In genomic region chr7:139382439-139382838, GRCh38 we compare ENCODE assay signal across 24 cellular contexts. TPM values are rescaled to one million over a fixed set of nuclear protein-coding genes. Genes with fewer than 3 reads are reported as not detected.
DNase-seq lines count a peak whose midpoint lies in the region; ATAC-seq, FAIRE-seq and TF ChIP-seq lines count a peak whose summit lies in the region.
"Had no signal": no experiment of that assay in that cellular context is flagged by ENCODE, and none has a peak within 500 bp of the region (broad histone marks: within the 10 kb centered on the region; RNA-seq: fewer than 3 reads in every experiment).

No MANE protein-coding gene starts in this region.

- 62% methylated on average over 6 of the region's 6 CpGs for WGBS in GM12878 (ENCODE audit: insufficient coverage, insufficient replicate concordance, low lambda C conversion rate, missing lambda C conversion rate)
- WGBS in HepG2 (ENCODE audit: low lambda C conversion rate): 96% methylated on average over 6 of the region's 6 CpGs

- H3K4me1 ChIP-seq in GM12878 (ENCODE audit: control insufficient read depth, insufficient read depth, low read length): no peaks in the 10 kb centered on the region
- H3K4me1 ChIP-seq in HepG2 (ENCODE audit: insufficient read depth, low read length): no peaks in the 10 kb centered on the region
- H3K4me1 ChIP-seq: HAP-1, Peyer's patch had no signal

- CTCF ChIA-PET in GM12878 (lab: Yijun Ruan, JAX) (interaction anchor here (0.7 kb wide), 1 partner anchor 52 kb away, joined by 4 read pairs; no protein-coding TSS in a partner anchor), HepG2 (lab: Yijun Ruan, JAX; ENCODE audit: low intra/inter-chr PET ratio, low total read pairs) (no interaction called here)

- ATAC-seq in GM12878 (no peak), HepG2 (no peak)
- ATAC-seq in stimulated activated memory B cell treated with anti-CD40 and anti-IgM and Interleukin-4, amounts not matched to agents 10 μg/mL and 1 μg/mL and 100 μg/mL, for 72 hours: no peak

- H3K9me3 ChIP-seq in GM12878 (replicated peaks; ENCODE audit: control insufficient read depth, insufficient read depth, low read length): no peaks in the 10 kb centered on the region
- H3K9me3 ChIP-seq in HepG2 (ENCODE audit: low read length): no peaks in the 10 kb centered on the region
- H3K9me3 ChIP-seq: HAP-1, Peyer's patch had no signal

- no peak for TF ChIP-seq CTCF in GM12878 (IDR thresholded peaks at IDR 0.05 in 2 of 3, conservative IDR thresholded peaks at IDR 0.05 in 1 of 3; ENCODE audit: control insufficient read depth in 2 of 3, extremely low read depth in 1 of 3, insufficient read depth in 1 of 3, low read depth in 3 of 3, low read length in 3 of 3)
- TF ChIP-seq CTCF in HepG2 (CRISPR knock-in tag; IDR thresholded peaks at IDR 0.05): no peak

- H3K36me3 ChIP-seq in GM12878 (ENCODE audit: control insufficient read depth in 2 of 2, insufficient read depth in 2 of 2, low read length in 1 of 2): peaks cover 3 to 19% of the 10 kb centered on the region in 2 experiments
- H3K36me3 ChIP-seq in HepG2 (replicated peaks in 1 of 2; ENCODE audit: control insufficient read depth in 1 of 2, insufficient read depth in 2 of 2, low read length in 2 of 2): peaks cover 7 to 45% of the 10 kb centered on the region in 2 experiments; a peak in 4 of 5 replicates

- no peak overlapping the region for H3K4me2 ChIP-seq in GM12878 (ENCODE audit: control insufficient read depth, insufficient read depth)
- no peak overlapping the region for H3K4me2 ChIP-seq in HepG2 (ENCODE audit: low read depth, low read length)

- no peaks in the 10 kb centered on the region for H3K27me3 Mint-ChIP-seq in stimulated activated memory B cell treated with anti-CD40 and anti-IgM and Interleukin-4, amounts not matched to agents 10 μg/mL and 1 μg/mL and 100 μg/mL, for 72 hours

- no peak overlapping the region for H3K27ac ChIP-seq in GM12878 (ENCODE audit: control insufficient read depth, insufficient read depth)
- H3K27ac ChIP-seq in HepG2 (ENCODE audit: extremely low read length, insufficient read depth, low read length): no peak overlapping the region
- H3K27ac ChIP-seq: 22Rv1, C4-2B, Peyer's patch had no signal

- BruUV-seq in GM12878 (replicated peaks; lab: Mats Ljungman, UMichigan): no TSS peak
- no TSS peak for BruUV-seq in HepG2 (replicated peaks; lab: Mats Ljungman, UMichigan)

- SMC1A ChIA-PET in GM12878 (lab: Charles Lee; ENCODE audit: uncharacterized antibody, unreplicated experiment): no interaction called here

- no peaks in the 10 kb centered on the region for H3K4me1 Mint-ChIP-seq in stimulated activated memory B cell treated with anti-CD40 and anti-IgM and Interleukin-4, amounts not matched to agents 10 μg/mL and 1 μg/mL and 100 μg/mL, for 72 hours

- TF ChIP-seq RAD21 in GM12878 (IDR thresholded peaks at IDR 0.05; ENCODE audit: insufficient read depth, low read depth, low read length) (no peak), HepG2 (CRISPR knock-in tag; IDR thresholded peaks at IDR 0.05) (no peak)

- intact Hi-C loops in GM12878 (cut with micrococcal nuclease; ENCODE audit: unreplicated experiment): no loop called here
- intact Hi-C loops in HepG2 (cut with micrococcal nuclease; ENCODE audit: unreplicated experiment): no loop called here

- H3K79me2 ChIP-seq in GM12878 (ENCODE audit: control insufficient read depth, insufficient read depth, low read length): peaks cover 9% of the 10 kb centered on the region
- H3K79me2 ChIP-seq in HepG2 (ENCODE audit: insufficient read depth, low read length): peaks cover 10% of the 10 kb centered on the region

- H4K20me1 ChIP-seq in GM12878 (ENCODE audit: control insufficient read depth, insufficient read depth): no peaks in the 10 kb centered on the region
- peaks cover 5% of the 10 kb centered on the region for H4K20me1 ChIP-seq in HepG2 (ENCODE audit: insufficient read depth, low read length)

- RAD21 ChIA-PET in GM12878 (lab: Charles Lee; ENCODE audit: unreplicated experiment): no interaction called here

- POLR2A ChIA-PET in GM12878 (lab: Charles Lee): no interaction called here
- POLR2A ChIA-PET in HepG2 (lab: Yijun Ruan, JAX): no interaction called here

- FAIRE-seq in GM12878 (lab: Jason Lieb, UNC) (no peak), HepG2 (lab: Jason Lieb, UNC) (no peak)
- FAIRE-seq: D721Med, GM12891, HTR-8/SVneo had no signal

- TF ChIP-seq POLR2A in GM12878 (IDR thresholded peaks at IDR 0.05; ENCODE audit: low read depth, low read length) (no peak), HepG2 (IDR thresholded peaks at IDR 0.05; ENCODE audit: insufficient read depth in 1 of 2, low read depth in 2 of 2, low read length in 2 of 2) (no peak)

- H2AFZ ChIP-seq in GM12878 (ENCODE audit: control insufficient read depth, low read depth, low read length) (no peak overlapping the region), HepG2 (ENCODE audit: low read length) (no peak overlapping the region)

- no peaks in the 10 kb centered on the region for H3K27me3 ChIP-seq in GM12878 (replicated peaks in 1 of 2; ENCODE audit: control insufficient read depth in 2 of 2, insufficient read depth in 2 of 2, low read length in 1 of 2)
- H3K27me3 ChIP-seq in HepG2 (ENCODE audit: control insufficient read depth in 1 of 2, insufficient read depth in 2 of 2, low read length in 2 of 2): no peaks in the 10 kb centered on the region
- H3K27me3 ChIP-seq: Peyer's patch had no signal

- no peak overlapping the region for H3K9ac ChIP-seq in GM12878 (ENCODE audit: control insufficient read depth, insufficient read depth, low read length)
- no peak overlapping the region for H3K9ac ChIP-seq in HepG2 (ENCODE audit: insufficient read depth, low read depth, low read length)

- in situ Hi-C loops in GM12878 (cut with MboI): no loop called here
- in situ Hi-C loops in HepG2 (cut with HindIII; ENCODE audit: extremely low pct_ligation_motif_present, low pct_unique_long_range_greater_than_20kb): no loop called here

- DNase-seq in DMS 273 (lab: John Stamatoyannopoulos, UW; ENCODE audit: unreplicated experiment): peak; percentile 21
- no peak for DNase-seq in DMS 273 treated with DMSO at 0.1 percent for 48 hours (lab: John Stamatoyannopoulos, UW)
- peak; percentile 79 for DNase-seq in MV-4-11 (lab: John Stamatoyannopoulos, UW)
- no peak for DNase-seq in GM12878 (ENCODE audit: low read depth, low spot score)
- DNase-seq in HepG2 (ENCODE audit: low spot score): no peak
- no peak for DNase-seq in NCI-H510A treated with DMSO at 0.1 percent for 48 hours (lab: John Stamatoyannopoulos, UW)
- no peak for DNase-seq in DMS79 treated with DMSO at 0.1 percent for 48 hours (lab: John Stamatoyannopoulos, UW)
- DNase-seq: DND-41, IMR-90, Karpas-422, NCI-H1694, NCI-H2081, NCI-H2171, NCI-H345, NCI-H526 treated with DMSO at 0.1 percent for 48 hours, Peyer's patch had no signal

- H3K27ac Mint-ChIP-seq in stimulated activated memory B cell treated with anti-CD40 and anti-IgM and Interleukin-4, amounts not matched to agents 10 μg/mL and 1 μg/mL and 100 μg/mL, for 72 hours: peak overlapping the region; percentile 37
- H3K27ac Mint-ChIP-seq: T-helper 1 cell treated with Interleukin-12 subunit alpha and Interleukin-12 subunit beta and Interleukin-4 antibody, amounts not matched to agents 30 μg/mL and 1 μg/mL, for 36 hours had no signal

- no peaks in the 10 kb centered on the region for H3K9me3 Mint-ChIP-seq in stimulated activated memory B cell treated with anti-CD40 and anti-IgM and Interleukin-4, amounts not matched to agents 10 μg/mL and 1 μg/mL and 100 μg/mL, for 72 hours
- H3K9me3 Mint-ChIP-seq: T-helper 1 cell treated with Interleukin-12 subunit alpha and Interleukin-12 subunit beta and Interleukin-4 antibody, amounts not matched to agents 30 μg/mL and 1 μg/mL, for 36 hours had no signal

- H3K4me3 ChIP-seq in GM12878: no peak overlapping the region
- no peak overlapping the region for H3K4me3 ChIP-seq in HepG2 (replicated peaks in 1 of 3; ENCODE audit: insufficient read depth in 1 of 3, low read depth in 2 of 3, low read length in 3 of 3)
- H3K4me3 ChIP-seq: HAP-1, Peyer's patch had no signal

- TF ChIP-seq EP300 in GM12878 (IDR thresholded peaks at IDR 0.05; ENCODE audit: borderline replicate concordance in 1 of 2, control insufficient read depth in 1 of 2, low read depth in 2 of 2, low read length in 2 of 2) (no peak), HepG2 (IDR thresholded peaks at IDR 0.05; ENCODE audit: low read depth in 2 of 2, low read length in 2 of 2) (no peak), HepG2 (CRISPR knock-in tag; IDR thresholded peaks at IDR 0.05; ENCODE audit: borderline replicate concordance) (no peak)

- H3K4me3 Mint-ChIP-seq in stimulated activated memory B cell treated with anti-CD40 and anti-IgM and Interleukin-4, amounts not matched to agents 10 μg/mL and 1 μg/mL and 100 μg/mL, for 72 hours: no peak overlapping the region
- H3K4me3 Mint-ChIP-seq: T-helper 1 cell treated with Interleukin-12 subunit alpha and Interleukin-12 subunit beta and Interleukin-4 antibody, amounts not matched to agents 30 μg/mL and 1 μg/mL, for 36 hours had no signal

- H3K36me3 Mint-ChIP-seq in stimulated activated memory B cell treated with anti-CD40 and anti-IgM and Interleukin-4, amounts not matched to agents 10 μg/mL and 1 μg/mL and 100 μg/mL, for 72 hours: peaks cover 31% of the 10 kb centered on the region

RNA-seq across cellular contexts. Expression of gene LUC7L2, which starts 22.7 kb away (rescaled TPM):
- 224 and 228 TPM in 2 replicates for total RNA-seq in GM12878 (2013; cell fraction: nucleolus; rRNA removed)
- total RNA-seq in GM12878 (2014; rRNA removed): 48.8 and 51.8 TPM in 2 replicates
- total RNA-seq in GM12878 (2014; rRNA removed; fragmentation: Illumina TruSeq; extraction: Trizol): 68.4 and 69.3 TPM in 2 replicates
- 86.5 and 98.7 TPM in 2 replicates for total RNA-seq in GM12878 (2021)
- 41.1 TPM for polyA plus RNA-seq in GM12878 (2011; ENCODE audit: low read depth)
- polyA plus RNA-seq in GM12878 (2011; rRNA removed): 66.3 and 82.2 TPM in 2 replicates
- polyA plus RNA-seq in GM12878 (2011; cell fraction: cytosol; rRNA removed): 25.7 and 55.8 TPM in 2 replicates
- 104 and 130 TPM in 2 replicates for polyA plus RNA-seq in GM12878 (2011; cell fraction: nucleus; rRNA removed)
- 67.6 and 78.5 TPM in 2 replicates for polyA plus RNA-seq in GM12878 (2012)
- polyA plus RNA-seq in GM12878 (2014; fragmentation: Illumina TruSeq; extraction: Trizol): 78.7 and 100.0 TPM in 2 replicates
- 10 to 100 TPM; 31.7 to 37.8 TPM for polyA plus RNA-seq in GM12878 (2014; fragmentation: Nextera tagmentation; extraction: Ambion mirVana)
- 57.6 and 69.1 TPM in 2 replicates for polyA plus RNA-seq in GM12878 (2014; rRNA removed)
- polyA plus RNA-seq in GM12878 (2016; fragmentation: Nextera tagmentation; extraction: Ambion mirVana): 10 to 100 TPM; 68.0 to 75.7 TPM
- 41.7 and 64.0 TPM in 2 replicates for polyA minus RNA-seq in GM12878 (2011; rRNA and poly(A)+ RNA removed)
- 19.2 and 29.2 TPM in 2 replicates for polyA minus RNA-seq in GM12878 (2011; cell fraction: cytosol; rRNA and poly(A)+ RNA removed)
- 141 and 271 TPM in 2 replicates for polyA minus RNA-seq in GM12878 (2011; cell fraction: nucleus; rRNA and poly(A)+ RNA removed)
- 50.7 and 59.5 TPM in 2 replicates for total RNA-seq in HepG2 (2016; rRNA removed; fragmentation: Illumina TruSeq; extraction: Trizol)
- 9.4 and 13.3 TPM in 2 replicates for total RNA-seq in HepG2 (2016; cell fraction: cytosol; rRNA removed; fragmentation: Illumina TruSeq; extraction: Trizol; ENCODE audit: low read depth)
- total RNA-seq in HepG2 (2016; cell fraction: insoluble cytoplasmic fraction; rRNA removed; fragmentation: Illumina TruSeq; extraction: Trizol): 50.6 and 54.5 TPM in 2 replicates
- total RNA-seq in HepG2 (2016; cell fraction: membrane; rRNA removed; fragmentation: Illumina TruSeq; extraction: Trizol): 19.2 and 24.0 TPM in 2 replicates
- total RNA-seq in HepG2 (2016; cell fraction: nucleus; rRNA removed; fragmentation: Illumina TruSeq; extraction: Trizol): 50.0 and 54.9 TPM in 2 replicates
- polyA plus RNA-seq in HepG2 (2011; rRNA removed): 15.9 and 17.9 TPM in 2 replicates
- 9.5 and 11.8 TPM in 2 replicates for polyA plus RNA-seq in HepG2 (2011; cell fraction: cytosol; rRNA removed)
- 57.7 and 73.4 TPM in 2 replicates for polyA plus RNA-seq in HepG2 (2011; cell fraction: nucleus; rRNA removed)
- polyA plus RNA-seq in HepG2 (2012): 25.8 and 32.8 TPM in 2 replicates
- 3.1 and 3.2 TPM in 2 replicates for polyA plus RNA-seq in HepG2 (2016; cell fraction: cytosol; fragmentation: Illumina TruSeq; extraction: Trizol; ENCODE audit: low read depth)
- polyA plus RNA-seq in HepG2 (2016; cell fraction: insoluble cytoplasmic fraction; fragmentation: Illumina TruSeq; extraction: Trizol; ENCODE audit: low read depth): 56.2 and 61.3 TPM in 2 replicates
- 9.0 and 10.3 TPM in 2 replicates for polyA plus RNA-seq in HepG2 (2016; cell fraction: membrane; fragmentation: Illumina TruSeq; extraction: Trizol; ENCODE audit: low read depth)
- polyA plus RNA-seq in HepG2 (2016; cell fraction: nucleus; fragmentation: Illumina TruSeq; extraction: Trizol; ENCODE audit: insufficient read depth, low read depth): 70.2 and 76.0 TPM in 2 replicates
- 25.3 and 62.6 TPM in 2 replicates for polyA minus RNA-seq in HepG2 (2011; rRNA and poly(A)+ RNA removed; ENCODE audit: low replicate concordance)
- 11.8 and 15.0 TPM in 2 replicates for polyA minus RNA-seq in HepG2 (2011; cell fraction: cytosol; rRNA and poly(A)+ RNA removed)
- polyA minus RNA-seq in HepG2 (2011; cell fraction: nucleus; rRNA and poly(A)+ RNA removed): 91.1 and 123 TPM in 2 replicates

RNA-seq across cellular contexts. Expression of gene FMC1, which starts 41.3 kb away (rescaled TPM):
- total RNA-seq in GM12878 (2013; cell fraction: nucleolus; rRNA removed): 2.6 and 4.2 TPM in 2 replicates
- 10.5 and 11.4 TPM in 2 replicates for total RNA-seq in GM12878 (2014; rRNA removed)
- total RNA-seq in GM12878 (2014; rRNA removed; fragmentation: Illumina TruSeq; extraction: Trizol): 5.4 and 5.5 TPM in 2 replicates
- 10.9 and 11.9 TPM in 2 replicates for total RNA-seq in GM12878 (2021)
- polyA plus RNA-seq in GM12878 (2011; ENCODE audit: low read depth): 9.1 TPM
- polyA plus RNA-seq in GM12878 (2011; rRNA removed): 13.2 and 13.5 TPM in 2 replicates
- 15.9 and 22.3 TPM in 2 replicates for polyA plus RNA-seq in GM12878 (2011; cell fraction: cytosol; rRNA removed)
- polyA plus RNA-seq in GM12878 (2011; cell fraction: nucleus; rRNA removed): 8.8 and 14.0 TPM in 2 replicates
- polyA plus RNA-seq in GM12878 (2012): 11.2 and 19.5 TPM in 2 replicates
- 2.7 and 4.2 TPM in 2 replicates for polyA plus RNA-seq in GM12878 (2014; fragmentation: Illumina TruSeq; extraction: Trizol)
- polyA plus RNA-seq in GM12878 (2014; fragmentation: Nextera tagmentation; extraction: Ambion mirVana): 10 to 100 TPM; 50.5 to 60.4 TPM
- polyA plus RNA-seq in GM12878 (2014; rRNA removed): 16.1 and 18.1 TPM in 2 replicates
- polyA plus RNA-seq in GM12878 (2016; fragmentation: Nextera tagmentation; extraction: Ambion mirVana): 10 to 100 TPM; 57.2 to 58.9 TPM
- polyA minus RNA-seq in GM12878 (2011; rRNA and poly(A)+ RNA removed): 3.0 and 3.1 TPM in 2 replicates
- polyA minus RNA-seq in GM12878 (2011; cell fraction: cytosol; rRNA and poly(A)+ RNA removed): 1.2 TPM in 1 of 2 replicates, not detected in the other
- polyA minus RNA-seq in GM12878 (2011; cell fraction: nucleus; rRNA and poly(A)+ RNA removed): 3.1 and 5.4 TPM in 2 replicates
- 50.7 and 59.2 TPM in 2 replicates for total RNA-seq in HepG2 (2016; rRNA removed; fragmentation: Illumina TruSeq; extraction: Trizol)
- 9.0 and 17.2 TPM in 2 replicates for total RNA-seq in HepG2 (2016; cell fraction: cytosol; rRNA removed; fragmentation: Illumina TruSeq; extraction: Trizol; ENCODE audit: low read depth)
- total RNA-seq in HepG2 (2016; cell fraction: insoluble cytoplasmic fraction; rRNA removed; fragmentation: Illumina TruSeq; extraction: Trizol): 53.0 and 54.3 TPM in 2 replicates
- total RNA-seq in HepG2 (2016; cell fraction: membrane; rRNA removed; fragmentation: Illumina TruSeq; extraction: Trizol): 10.5 and 14.1 TPM in 2 replicates
- total RNA-seq in HepG2 (2016; cell fraction: nucleus; rRNA removed; fragmentation: Illumina TruSeq; extraction: Trizol): 17.0 and 26.9 TPM in 2 replicates
- polyA plus RNA-seq in HepG2 (2011; rRNA removed): 37.3 and 39.2 TPM in 2 replicates
- polyA plus RNA-seq in HepG2 (2011; cell fraction: cytosol; rRNA removed): 39.8 and 50.1 TPM in 2 replicates
- polyA plus RNA-seq in HepG2 (2011; cell fraction: nucleus; rRNA removed): 10.2 and 10.4 TPM in 2 replicates
- 27.8 and 33.2 TPM in 2 replicates for polyA plus RNA-seq in HepG2 (2012)
- 6.3 and 9.9 TPM in 2 replicates for polyA plus RNA-seq in HepG2 (2016; cell fraction: cytosol; fragmentation: Illumina TruSeq; extraction: Trizol; ENCODE audit: low read depth)
- polyA plus RNA-seq in HepG2 (2016; cell fraction: insoluble cytoplasmic fraction; fragmentation: Illumina TruSeq; extraction: Trizol; ENCODE audit: low read depth): 35.3 and 35.8 TPM in 2 replicates
- 7.3 and 7.8 TPM in 2 replicates for polyA plus RNA-seq in HepG2 (2016; cell fraction: membrane; fragmentation: Illumina TruSeq; extraction: Trizol; ENCODE audit: low read depth)
- polyA plus RNA-seq in HepG2 (2016; cell fraction: nucleus; fragmentation: Illumina TruSeq; extraction: Trizol; ENCODE audit: insufficient read depth, low read depth): 19.2 and 21.0 TPM in 2 replicates
- 14.9 and 26.4 TPM in 2 replicates for polyA minus RNA-seq in HepG2 (2011; rRNA and poly(A)+ RNA removed; ENCODE audit: low replicate concordance)
- 3.2 and 3.4 TPM in 2 replicates for polyA minus RNA-seq in HepG2 (2011; cell fraction: cytosol; rRNA and poly(A)+ RNA removed)
- 4.1 TPM in 2 replicates for polyA minus RNA-seq in HepG2 (2011; cell fraction: nucleus; rRNA and poly(A)+ RNA removed)

Comparison
In these comparisons a context has a peak if more than half of its experiments do, and no peak if none do; other contexts are left out.
1. DNase-seq: peak in DMS 273 (single experiment) and MV-4-11 (single experiment); none in DMS 273 treated with DMSO at 0.1 percent for 48 hours (single experiment), GM12878 (single experiment), HepG2 (single experiment), NCI-H510A treated with DMSO at 0.1 percent for 48 hours (single experiment) and DMS79 treated with DMSO at 0.1 percent for 48 hours (single experiment).